1 cellular context compared by ENCODE assay signal in the genomic region with DNA sequence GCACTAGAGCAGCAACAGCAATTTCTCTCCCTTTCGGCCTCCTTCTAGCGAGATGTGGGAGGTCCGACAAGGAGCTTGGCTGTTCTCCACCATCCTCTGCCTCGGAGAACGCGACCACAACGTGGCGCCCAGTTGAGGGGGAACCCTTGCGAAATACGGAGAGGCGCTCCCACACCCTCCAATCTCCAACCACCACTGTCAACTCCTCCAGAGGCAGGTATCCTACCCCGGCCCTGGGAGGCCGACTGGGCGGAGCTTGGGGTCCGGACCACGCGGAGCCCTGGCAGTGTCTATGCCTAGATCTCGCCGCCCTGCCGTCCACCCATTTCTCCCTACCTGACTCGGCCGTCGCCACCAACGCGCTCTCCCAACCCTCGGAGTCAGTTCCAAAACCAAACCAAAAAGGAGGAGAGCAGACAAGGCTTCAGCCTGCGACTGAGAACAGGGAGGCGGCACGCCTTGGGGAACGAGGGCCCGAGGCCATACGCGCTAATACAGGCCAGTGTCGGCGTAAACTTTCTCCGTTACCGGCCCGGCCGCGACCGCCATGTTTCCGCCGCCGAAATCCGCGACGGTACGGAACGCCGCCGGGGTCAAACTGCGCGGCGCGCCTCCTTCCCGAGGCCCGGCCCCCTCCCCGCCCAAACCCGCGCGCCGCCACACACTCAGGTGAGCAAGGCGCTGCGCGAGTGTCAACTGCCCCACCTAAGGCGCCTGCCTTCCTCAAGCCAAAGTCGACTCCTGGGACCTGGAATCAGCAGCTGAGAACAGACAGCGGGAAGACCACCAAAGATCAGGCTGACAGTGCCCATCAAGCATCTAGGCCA.
A peak's percentile ranks its signal among the peaks of the same experiment; 100 is the strongest.
TF ChIP-seq lines count a peak whose summit lies in the region.

A gene with protein sequence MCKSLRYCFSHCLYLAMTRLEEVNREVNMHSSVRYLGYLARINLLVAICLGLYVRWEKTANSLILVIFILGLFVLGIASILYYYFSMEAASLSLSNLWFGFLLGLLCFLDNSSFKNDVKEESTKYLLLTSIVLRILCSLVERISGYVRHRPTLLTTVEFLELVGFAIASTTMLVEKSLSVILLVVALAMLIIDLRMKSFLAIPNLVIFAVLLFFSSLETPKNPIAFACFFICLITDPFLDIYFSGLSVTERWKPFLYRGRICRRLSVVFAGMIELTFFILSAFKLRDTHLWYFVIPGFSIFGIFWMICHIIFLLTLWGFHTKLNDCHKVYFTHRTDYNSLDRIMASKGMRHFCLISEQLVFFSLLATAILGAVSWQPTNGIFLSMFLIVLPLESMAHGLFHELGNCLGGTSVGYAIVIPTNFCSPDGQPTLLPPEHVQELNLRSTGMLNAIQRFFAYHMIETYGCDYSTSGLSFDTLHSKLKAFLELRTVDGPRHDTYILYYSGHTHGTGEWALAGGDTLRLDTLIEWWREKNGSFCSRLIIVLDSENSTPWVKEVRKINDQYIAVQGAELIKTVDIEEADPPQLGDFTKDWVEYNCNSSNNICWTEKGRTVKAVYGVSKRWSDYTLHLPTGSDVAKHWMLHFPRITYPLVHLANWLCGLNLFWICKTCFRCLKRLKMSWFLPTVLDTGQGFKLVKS (minus strand): TSS at position 570 of the 827 bp plus-strand sequence. CDS start 5,568 bp downstream, outside the sequence.

TF ChIP-seq in HepG2, 621 proteins besides CTCF, POLR2A, EP300 and RAD21 (continued from another document and continues in another):
- TF ChIP-seq PRDM4 (CRISPR knock-in tag; IDR thresholded peaks at IDR 0.05; ENCODE audit: borderline replicate concordance) (no peak), ZFP37 (CRISPR knock-in tag; IDR thresholded peaks at IDR 0.05; ENCODE audit: borderline replicate concordance) (no peak), KLF13 (CRISPR knock-in tag; IDR thresholded peaks at IDR 0.05) (no peak), ARNTL (CRISPR knock-in tag; IDR thresholded peaks at IDR 0.05) (no peak), ZNF780A (CRISPR knock-in tag; IDR thresholded peaks at IDR 0.05) (no peak), ZNF644 (CRISPR knock-in tag; IDR thresholded peaks at IDR 0.05; ENCODE audit: low read depth) (0 out of 2 replicates have a peak, but pooled peaks have one; percentile 39), ZNF781 (CRISPR knock-in tag; IDR thresholded peaks at IDR 0.05; ENCODE audit: borderline replicate concordance, not compliant biosample characterization) (peak; percentile 75), GATAD2A (CRISPR knock-in tag; IDR thresholded peaks at IDR 0.05) (0 out of 2 replicates have a peak, but pooled peaks have one; percentile 19), HMGXB4 (CRISPR knock-in tag; IDR thresholded peaks at IDR 0.05; ENCODE audit: borderline replicate concordance in 1 of 2, low read depth in 1 of 2) (peak; percentile 36 to 81; a peak in 3 of 4 replicates), SP1 (IDR thresholded peaks at IDR 0.05) (no peak), SP1 (CRISPR knock-in tag; IDR thresholded peaks at IDR 0.05) (no peak), ZNF7 (CRISPR knock-in tag; IDR thresholded peaks at IDR 0.05) (no peak), ZNF546 (CRISPR knock-in tag; conservative IDR thresholded peaks at IDR 0.05) (no peak), MXD4 (CRISPR knock-in tag; IDR thresholded peaks at IDR 0.05) (no peak), ZNF841 (CRISPR knock-in tag; IDR thresholded peaks at IDR 0.05; ENCODE audit: borderline replicate concordance) (no peak), ZNF782 (CRISPR knock-in tag; IDR thresholded peaks at IDR 0.05; ENCODE audit: borderline replicate concordance) (no peak; the same call in 1 of the 2 replicates), U2AF1 (optimal IDR thresholded peaks at IDR 0.05; ENCODE audit: low read depth, low read length) (no peak), ZNF788 (CRISPR knock-in tag; IDR thresholded peaks at IDR 0.05; ENCODE audit: borderline replicate concordance) (peak; percentile 55; the same call in 1 of the 2 replicates), ZNF367 (CRISPR knock-in tag; IDR thresholded peaks at IDR 0.05; ENCODE audit: borderline replicate concordance) (no peak), MAF1 (CRISPR knock-in tag; IDR thresholded peaks at IDR 0.05; ENCODE audit: borderline replicate concordance) (no peak), GABPA (IDR thresholded peaks at IDR 0.05; ENCODE audit: low read depth, low read length) (no peak), GABPA (CRISPR knock-in tag; IDR thresholded peaks at IDR 0.05; ENCODE audit: low read depth) (no peak), SRSF1 (optimal IDR thresholded peaks at IDR 0.05; ENCODE audit: low read depth, low read length) (no peak), ZNF512 (CRISPR knock-in tag; IDR thresholded peaks at IDR 0.05) (no peak), MBNL3 (CRISPR knock-in tag; conservative IDR thresholded peaks at IDR 0.05) (no peak), AGO2 (optimal IDR thresholded peaks at IDR 0.05; ENCODE audit: low read depth, low read length) (peak; percentile 59), SMYD3 (CRISPR knock-in tag; IDR thresholded peaks at IDR 0.05) (no peak), NFATC3 (CRISPR knock-in tag; IDR thresholded peaks at IDR 0.05) (no peak), HOXA3 (CRISPR knock-in tag; IDR thresholded peaks at IDR 0.05) (peak; percentile 92), ZNF660 (CRISPR knock-in tag; IDR thresholded peaks at IDR 0.05; ENCODE audit: borderline replicate concordance, low read depth) (no peak), NAIF1 (CRISPR knock-in tag; IDR thresholded peaks at IDR 0.05; ENCODE audit: borderline replicate concordance) (no peak)
- TF ChIP-seq, protein P1, sequence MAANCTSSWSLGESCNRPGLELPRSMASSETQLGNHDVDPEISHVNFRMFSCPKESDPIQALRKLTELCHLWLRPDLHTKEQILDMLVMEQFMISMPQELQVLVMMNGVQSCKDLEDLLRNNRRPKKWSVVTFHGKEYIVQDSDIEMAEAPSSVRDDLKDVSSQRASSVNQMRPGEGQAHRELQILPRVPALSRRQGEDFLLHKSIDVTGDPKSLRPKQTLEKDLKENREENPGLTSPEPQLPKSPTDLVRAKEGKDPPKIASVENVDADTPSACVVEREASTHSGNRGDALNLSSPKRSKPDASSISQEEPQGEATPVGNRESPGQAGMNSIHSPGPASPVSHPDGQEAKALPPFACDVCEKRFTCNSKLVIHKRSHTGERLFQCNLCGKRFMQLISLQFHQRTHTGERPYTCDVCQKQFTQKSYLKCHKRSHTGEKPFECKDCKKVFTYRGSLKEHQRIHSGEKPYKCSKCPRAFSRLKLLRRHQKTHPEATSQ (CRISPR knock-in tag; IDR thresholded peaks at IDR 0.05; ENCODE audit: borderline replicate concordance): 0 out of 2 replicates have a peak, but pooled peaks have one; percentile 56
- TF ChIP-seq, protein P2, sequence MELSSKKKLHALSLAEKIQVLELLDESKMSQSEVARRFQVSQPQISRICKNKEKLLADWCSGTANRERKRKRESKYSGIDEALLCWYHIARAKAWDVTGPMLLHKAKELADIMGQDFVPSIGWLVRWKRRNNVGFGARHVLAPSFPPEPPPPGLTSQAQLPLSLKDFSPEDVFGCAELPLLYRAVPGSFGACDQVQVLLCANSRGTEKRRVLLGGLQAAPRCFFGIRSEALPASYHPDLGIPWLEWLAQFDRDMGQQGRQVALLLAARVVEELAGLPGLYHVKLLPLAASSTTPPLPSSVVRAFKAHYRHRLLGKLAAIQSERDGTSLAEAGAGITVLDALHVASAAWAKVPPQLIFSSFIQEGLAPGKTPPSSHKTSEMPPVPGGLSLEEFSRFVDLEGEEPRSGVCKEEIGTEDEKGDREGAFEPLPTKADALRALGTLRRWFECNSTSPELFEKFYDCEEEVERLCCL (CRISPR knock-in tag; IDR thresholded peaks at IDR 0.05; ENCODE audit: borderline replicate concordance): no peak
- TF ChIP-seq, protein P3, sequence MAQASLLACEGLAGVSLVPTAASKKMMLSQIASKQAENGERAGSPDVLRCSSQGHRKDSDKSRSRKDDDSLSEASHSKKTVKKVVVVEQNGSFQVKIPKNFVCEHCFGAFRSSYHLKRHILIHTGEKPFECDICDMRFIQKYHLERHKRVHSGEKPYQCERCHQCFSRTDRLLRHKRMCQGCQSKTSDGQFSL (CRISPR knock-in tag; IDR thresholded peaks at IDR 0.05): no peak
- TF ChIP-seq, protein P4, sequence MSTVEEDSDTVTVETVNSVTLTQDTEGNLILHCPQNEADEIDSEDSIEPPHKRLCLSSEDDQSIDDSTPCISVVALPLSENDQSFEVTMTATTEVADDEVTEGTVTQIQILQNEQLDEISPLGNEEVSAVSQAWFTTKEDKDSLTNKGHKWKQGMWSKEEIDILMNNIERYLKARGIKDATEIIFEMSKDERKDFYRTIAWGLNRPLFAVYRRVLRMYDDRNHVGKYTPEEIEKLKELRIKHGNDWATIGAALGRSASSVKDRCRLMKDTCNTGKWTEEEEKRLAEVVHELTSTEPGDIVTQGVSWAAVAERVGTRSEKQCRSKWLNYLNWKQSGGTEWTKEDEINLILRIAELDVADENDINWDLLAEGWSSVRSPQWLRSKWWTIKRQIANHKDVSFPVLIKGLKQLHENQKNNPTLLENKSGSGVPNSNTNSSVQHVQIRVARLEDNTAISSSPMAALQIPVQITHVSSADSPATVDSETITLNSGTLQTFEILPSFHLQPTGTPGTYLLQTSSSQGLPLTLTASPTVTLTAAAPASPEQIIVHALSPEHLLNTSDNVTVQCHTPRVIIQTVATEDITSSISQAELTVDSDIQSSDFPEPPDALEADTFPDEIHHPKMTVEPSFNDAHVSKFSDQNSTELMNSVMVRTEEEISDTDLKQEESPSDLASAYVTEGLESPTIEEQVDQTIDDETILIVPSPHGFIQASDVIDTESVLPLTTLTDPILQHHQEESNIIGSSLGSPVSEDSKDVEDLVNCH (CRISPR knock-in tag; IDR thresholded peaks at IDR 0.05): no peak
- TF ChIP-seq, protein P5, sequence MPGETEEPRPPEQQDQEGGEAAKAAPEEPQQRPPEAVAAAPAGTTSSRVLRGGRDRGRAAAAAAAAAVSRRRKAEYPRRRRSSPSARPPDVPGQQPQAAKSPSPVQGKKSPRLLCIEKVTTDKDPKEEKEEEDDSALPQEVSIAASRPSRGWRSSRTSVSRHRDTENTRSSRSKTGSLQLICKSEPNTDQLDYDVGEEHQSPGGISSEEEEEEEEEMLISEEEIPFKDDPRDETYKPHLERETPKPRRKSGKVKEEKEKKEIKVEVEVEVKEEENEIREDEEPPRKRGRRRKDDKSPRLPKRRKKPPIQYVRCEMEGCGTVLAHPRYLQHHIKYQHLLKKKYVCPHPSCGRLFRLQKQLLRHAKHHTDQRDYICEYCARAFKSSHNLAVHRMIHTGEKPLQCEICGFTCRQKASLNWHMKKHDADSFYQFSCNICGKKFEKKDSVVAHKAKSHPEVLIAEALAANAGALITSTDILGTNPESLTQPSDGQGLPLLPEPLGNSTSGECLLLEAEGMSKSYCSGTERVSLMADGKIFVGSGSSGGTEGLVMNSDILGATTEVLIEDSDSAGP (CRISPR knock-in tag; IDR thresholded peaks at IDR 0.05; ENCODE audit: borderline replicate concordance): peak; percentile 83; the same call in 1 of the 2 replicates
- TF ChIP-seq, protein P6, sequence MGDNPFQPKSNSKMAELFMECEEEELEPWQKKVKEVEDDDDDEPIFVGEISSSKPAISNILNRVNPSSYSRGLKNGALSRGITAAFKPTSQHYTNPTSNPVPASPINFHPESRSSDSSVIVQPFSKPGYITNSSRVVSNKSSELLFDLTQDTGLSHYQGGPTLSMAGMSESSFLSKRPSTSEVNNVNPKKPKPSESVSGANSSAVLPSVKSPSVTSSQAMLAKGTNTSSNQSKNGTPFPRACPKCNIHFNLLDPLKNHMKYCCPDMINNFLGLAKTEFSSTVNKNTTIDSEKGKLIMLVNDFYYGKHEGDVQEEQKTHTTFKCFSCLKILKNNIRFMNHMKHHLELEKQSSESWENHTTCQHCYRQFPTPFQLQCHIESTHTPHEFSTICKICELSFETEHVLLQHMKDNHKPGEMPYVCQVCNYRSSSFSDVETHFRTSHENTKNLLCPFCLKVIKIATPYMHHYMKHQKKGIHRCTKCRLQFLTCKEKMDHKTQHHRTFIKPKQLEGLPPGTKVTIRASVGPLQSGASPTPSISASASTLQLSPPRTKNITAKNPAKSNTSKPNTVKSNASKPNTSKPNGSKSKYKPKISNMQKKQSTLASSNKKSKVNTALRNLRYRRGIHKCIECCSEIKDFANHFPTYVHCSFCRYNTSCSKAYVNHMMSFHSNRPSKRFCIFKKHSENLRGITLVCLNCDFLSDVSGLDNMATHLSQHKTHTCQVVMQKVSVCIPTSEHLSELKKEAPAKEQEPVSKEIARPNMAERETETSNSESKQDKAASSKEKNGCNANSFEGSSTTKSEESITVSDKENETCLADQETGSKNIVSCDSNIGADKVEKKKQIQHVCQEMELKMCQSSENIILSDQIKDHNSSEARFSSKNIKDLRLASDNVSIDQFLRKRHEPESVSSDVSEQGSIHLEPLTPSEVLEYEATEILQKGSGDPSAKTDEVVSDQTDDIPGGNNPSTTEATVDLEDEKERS (CRISPR knock-in tag; IDR thresholded peaks at IDR 0.05): peak; percentile 95
